14 cellular contexts compared by ENCODE assay signal in the genomic region with DNA sequence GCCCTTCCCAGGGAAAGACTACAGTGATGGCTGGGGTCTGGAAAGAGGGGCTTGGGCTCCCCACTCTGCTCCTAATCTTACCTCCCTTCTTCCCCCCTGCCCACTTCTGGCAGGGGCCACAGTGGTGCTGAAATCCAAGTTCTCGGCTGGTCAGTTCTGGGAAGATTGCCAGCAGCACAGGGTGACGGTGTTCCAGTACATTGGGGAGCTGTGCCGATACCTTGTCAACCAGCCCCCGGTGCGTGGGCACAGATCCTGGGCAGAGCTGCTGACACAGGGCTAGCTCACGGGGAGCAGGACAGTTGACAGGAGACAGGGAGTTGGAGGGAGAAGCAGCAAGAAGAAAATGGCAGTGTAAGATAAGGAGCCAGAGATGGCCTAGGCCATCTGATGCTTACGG. TPM values are rescaled to one million over a fixed set of nuclear protein-coding genes. Genes with fewer than 3 reads are reported as not detected.
DNase-seq lines count a peak whose midpoint lies in the region; ATAC-seq, FAIRE-seq and TF ChIP-seq lines count a peak whose summit lies in the region.
"Had no signal": no experiment of that assay in that cellular context is flagged by ENCODE, and none has a peak within 500 bp of the region (broad histone marks: within the 10 kb centered on the region; RNA-seq: fewer than 3 reads in every experiment).

No MANE protein-coding gene starts in this region.

- H3K9me3 ChIP-seq in BLaER1 treated with 17β-estradiol and CSF1 and Interleukin-3, amounts not matched to agents 10 nM and 100 nM (replicated peaks in 1 of 11) = no peaks in the 10 kb centered on the region
- H3K9me3 ChIP-seq in pancreas = no peaks in the 10 kb centered on the region

- H3K9me3 Mint-ChIP-seq in WTC11 = no peaks in the 10 kb centered on the region
- H3K9me3 Mint-ChIP-seq: HFFc6 had no signal

- peaks cover 0 to 33% (median 7%) of the 10 kb centered on the region in 11 experiments; a peak in 9 of 22 replicates for H4K20me1 ChIP-seq in BLaER1 treated with 17β-estradiol and CSF1 and Interleukin-3, amounts not matched to agents 10 nM and 100 nM

- DNase-seq in WTC11 (ENCODE audit: low spot score) (no peak), epithelial cell of proximal tubule (ENCODE audit: low read depth) (no peak), pancreas (peak in 5 of 6 donors; percentile 13 to 81 (median 61)), DMS153 treated with DMSO at 0.1 percent for 48 hours (lab: John Stamatoyannopoulos, UW; ENCODE audit: unreplicated experiment) (no peak), MV-4-11 (lab: John Stamatoyannopoulos, UW) (no peak), H7 (no peak)
- DNase-seq: HFFc6, left colon, NCI-H1694, NCI-H526, occipital lobe, SHP77 had no signal

- H3K27me3 Mint-ChIP-seq in WTC11 (ENCODE audit: low read depth) = no peaks in the 10 kb centered on the region

- intact Hi-C loops in pancreas (cut with DNase I) = no loop called here

- no peak overlapping the region for H3K4me3 Mint-ChIP-seq in WTC11

- peaks cover 5 to 50% (median 35%) of the 10 kb centered on the region in 11 experiments for H3K36me3 ChIP-seq in BLaER1 treated with 17β-estradiol and CSF1 and Interleukin-3, amounts not matched to agents 10 nM and 100 nM
- peaks cover 0 to 4% (median 0%) of the 10 kb centered on the region in 3 donors for H3K36me3 ChIP-seq in pancreas
- H3K36me3 ChIP-seq in H7 (replicated peaks; ENCODE audit: control insufficient read depth, insufficient read depth, low read length) = peaks cover 6% of the 10 kb centered on the region

- H3K4me1 Mint-ChIP-seq in WTC11 = peaks cover 30% of the 10 kb centered on the region

- no peak for FAIRE-seq in pancreas (lab: Jason Lieb, UNC)

- TF ChIP-seq CTCF in WTC11 (IDR thresholded peaks at IDR 0.05) (no peak), epithelial cell of proximal tubule (conservative IDR thresholded peaks at IDR 0.05; ENCODE audit: low read depth, low read length) (no peak), pancreas (IDR thresholded peaks at IDR 0.05) (no peak)

- H3K4me1 ChIP-seq in BLaER1 treated with 17β-estradiol and CSF1 and Interleukin-3, amounts not matched to agents 10 nM and 100 nM = peaks cover 59 to 87% (median 73%) of the 10 kb centered on the region in 10 experiments
- H3K4me1 ChIP-seq in pancreas = peaks cover 17 to 51% (median 20%) of the 10 kb centered on the region in 3 donors

- H3K27me3 ChIP-seq in BLaER1 treated with 17β-estradiol and CSF1 and Interleukin-3, amounts not matched to agents 10 nM and 100 nM = no peaks in the 10 kb centered on the region
- H3K27me3 ChIP-seq in pancreas (no peaks in the 10 kb centered on the region), H7 (ENCODE audit: control insufficient read depth, insufficient read depth, low read length) (no peaks in the 10 kb centered on the region; the same call in 1 of the 2 replicates)

- peak overlapping the region in 10 of 11 experiments; percentile 4 to 100 (median 90); a peak in 12 of 22 replicates for H3K27ac ChIP-seq in BLaER1 treated with 17β-estradiol and CSF1 and Interleukin-3, amounts not matched to agents 10 nM and 100 nM
- no peak overlapping the region for H3K27ac ChIP-seq in pancreas

- CTCF ChIA-PET in WTC11 (lab: Charles Lee) = interaction anchor here (2.8 kb wide), 1 partner anchor 98 kb away, joined by 26 read pairs; a partner anchor contains a TSS

- ATAC-seq in WTC11 = no peak
- no peak for ATAC-seq in pancreas
- no peak for ATAC-seq in HG03342 (IDR thresholded peaks at IDR 0.05; ENCODE audit: unreplicated experiment)
- ATAC-seq: left colon had no signal

- peak overlapping the region; percentile 76; the same call in 1 of the 2 replicates for H3K27ac Mint-ChIP-seq in WTC11
- H3K27ac Mint-ChIP-seq: HFFc6 had no signal

- peak overlapping the region; percentile 94 to 100 (median 99) for H3K4me2 ChIP-seq in BLaER1 treated with 17β-estradiol and CSF1 and Interleukin-3, amounts not matched to agents 10 nM and 100 nM

- H3K36me3 Mint-ChIP-seq in WTC11 = peaks cover 12% of the 10 kb centered on the region

- 18 to 20% methylated on average over 7 of the region's 7 CpGs for WGBS in pancreas, 2 donors

- peak overlapping the region in 10 of 11 experiments; percentile 78 to 96 (median 88); a peak in 19 of 22 replicates for H3K9ac ChIP-seq in BLaER1 treated with 17β-estradiol and CSF1 and Interleukin-3, amounts not matched to agents 10 nM and 100 nM

- peak overlapping the region in 8 of 10 experiments; percentile 71 to 96 (median 88); a peak in 14 of 20 replicates for H3K4me3 ChIP-seq in BLaER1 treated with 17β-estradiol and CSF1 and Interleukin-3, amounts not matched to agents 10 nM and 100 nM
- H3K4me3 ChIP-seq in epithelial cell of proximal tubule (ENCODE audit: low read depth, low read length) (peak overlapping the region; percentile 4), pancreas (no peak overlapping the region), H7 (ENCODE audit: insufficient read depth, low read depth, low read length) (no peak overlapping the region)

- POLR2A ChIA-PET in WTC11 (lab: Charles Lee) = no interaction called here

TF ChIP-seq in WTC11, 78 proteins besides CTCF, POLR2A, EP300 and RAD21 (continues in another document):
- TF ChIP-seq, protein P1, sequence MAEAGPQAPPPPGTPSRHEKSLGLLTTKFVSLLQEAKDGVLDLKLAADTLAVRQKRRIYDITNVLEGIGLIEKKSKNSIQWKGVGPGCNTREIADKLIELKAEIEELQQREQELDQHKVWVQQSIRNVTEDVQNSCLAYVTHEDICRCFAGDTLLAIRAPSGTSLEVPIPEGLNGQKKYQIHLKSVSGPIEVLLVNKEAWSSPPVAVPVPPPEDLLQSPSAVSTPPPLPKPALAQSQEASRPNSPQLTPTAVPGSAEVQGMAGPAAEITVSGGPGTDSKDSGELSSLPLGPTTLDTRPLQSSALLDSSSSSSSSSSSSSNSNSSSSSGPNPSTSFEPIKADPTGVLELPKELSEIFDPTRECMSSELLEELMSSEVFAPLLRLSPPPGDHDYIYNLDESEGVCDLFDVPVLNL (CRISPR knock-in tag; IDR thresholded peaks at IDR 0.05; ENCODE audit: borderline replicate concordance, low read depth) = no peak
- TF ChIP-seq NR1H2 (CRISPR knock-in tag; IDR thresholded peaks at IDR 0.05) (no peak), ZNF121 (CRISPR knock-in tag; IDR thresholded peaks at IDR 0.05) (no peak), ATF1 (CRISPR knock-in tag; IDR thresholded peaks at IDR 0.05) (no peak), IRF2 (CRISPR knock-in tag; IDR thresholded peaks at IDR 0.05; ENCODE audit: borderline replicate concordance, low read depth) (no peak)
- TF ChIP-seq, protein P2, sequence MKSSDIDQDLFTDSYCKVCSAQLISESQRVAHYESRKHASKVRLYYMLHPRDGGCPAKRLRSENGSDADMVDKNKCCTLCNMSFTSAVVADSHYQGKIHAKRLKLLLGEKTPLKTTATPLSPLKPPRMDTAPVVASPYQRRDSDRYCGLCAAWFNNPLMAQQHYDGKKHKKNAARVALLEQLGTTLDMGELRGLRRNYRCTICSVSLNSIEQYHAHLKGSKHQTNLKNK (CRISPR knock-in tag; IDR thresholded peaks at IDR 0.05) = no peak
- TF ChIP-seq, protein P3, sequence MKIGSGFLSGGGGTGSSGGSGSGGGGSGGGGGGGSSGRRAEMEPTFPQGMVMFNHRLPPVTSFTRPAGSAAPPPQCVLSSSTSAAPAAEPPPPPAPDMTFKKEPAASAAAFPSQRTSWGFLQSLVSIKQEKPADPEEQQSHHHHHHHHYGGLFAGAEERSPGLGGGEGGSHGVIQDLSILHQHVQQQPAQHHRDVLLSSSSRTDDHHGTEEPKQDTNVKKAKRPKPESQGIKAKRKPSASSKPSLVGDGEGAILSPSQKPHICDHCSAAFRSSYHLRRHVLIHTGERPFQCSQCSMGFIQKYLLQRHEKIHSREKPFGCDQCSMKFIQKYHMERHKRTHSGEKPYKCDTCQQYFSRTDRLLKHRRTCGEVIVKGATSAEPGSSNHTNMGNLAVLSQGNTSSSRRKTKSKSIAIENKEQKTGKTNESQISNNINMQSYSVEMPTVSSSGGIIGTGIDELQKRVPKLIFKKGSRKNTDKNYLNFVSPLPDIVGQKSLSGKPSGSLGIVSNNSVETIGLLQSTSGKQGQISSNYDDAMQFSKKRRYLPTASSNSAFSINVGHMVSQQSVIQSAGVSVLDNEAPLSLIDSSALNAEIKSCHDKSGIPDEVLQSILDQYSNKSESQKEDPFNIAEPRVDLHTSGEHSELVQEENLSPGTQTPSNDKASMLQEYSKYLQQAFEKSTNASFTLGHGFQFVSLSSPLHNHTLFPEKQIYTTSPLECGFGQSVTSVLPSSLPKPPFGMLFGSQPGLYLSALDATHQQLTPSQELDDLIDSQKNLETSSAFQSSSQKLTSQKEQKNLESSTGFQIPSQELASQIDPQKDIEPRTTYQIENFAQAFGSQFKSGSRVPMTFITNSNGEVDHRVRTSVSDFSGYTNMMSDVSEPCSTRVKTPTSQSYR (CRISPR knock-in tag; IDR thresholded peaks at IDR 0.05) = no peak
- TF ChIP-seq, protein P4, sequence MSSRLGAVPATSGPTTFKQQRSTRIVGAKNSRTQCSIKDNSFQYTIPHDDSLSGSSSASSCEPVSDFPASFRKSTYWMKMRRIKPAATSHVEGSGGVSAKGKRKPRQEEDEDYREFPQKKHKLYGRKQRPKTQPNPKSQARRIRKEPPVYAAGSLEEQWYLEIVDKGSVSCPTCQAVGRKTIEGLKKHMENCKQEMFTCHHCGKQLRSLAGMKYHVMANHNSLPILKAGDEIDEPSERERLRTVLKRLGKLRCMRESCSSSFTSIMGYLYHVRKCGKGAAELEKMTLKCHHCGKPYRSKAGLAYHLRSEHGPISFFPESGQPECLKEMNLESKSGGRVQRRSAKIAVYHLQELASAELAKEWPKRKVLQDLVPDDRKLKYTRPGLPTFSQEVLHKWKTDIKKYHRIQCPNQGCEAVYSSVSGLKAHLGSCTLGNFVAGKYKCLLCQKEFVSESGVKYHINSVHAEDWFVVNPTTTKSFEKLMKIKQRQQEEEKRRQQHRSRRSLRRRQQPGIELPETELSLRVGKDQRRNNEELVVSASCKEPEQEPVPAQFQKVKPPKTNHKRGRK (CRISPR knock-in tag; IDR thresholded peaks at IDR 0.05; ENCODE audit: borderline replicate concordance) = no peak
- TF ChIP-seq, protein P5, sequence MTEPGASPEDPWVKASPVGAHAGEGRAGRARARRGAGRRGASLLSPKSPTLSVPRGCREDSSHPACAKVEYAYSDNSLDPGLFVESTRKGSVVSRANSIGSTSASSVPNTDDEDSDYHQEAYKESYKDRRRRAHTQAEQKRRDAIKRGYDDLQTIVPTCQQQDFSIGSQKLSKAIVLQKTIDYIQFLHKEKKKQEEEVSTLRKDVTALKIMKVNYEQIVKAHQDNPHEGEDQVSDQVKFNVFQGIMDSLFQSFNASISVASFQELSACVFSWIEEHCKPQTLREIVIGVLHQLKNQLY (CRISPR knock-in tag; IDR thresholded peaks at IDR 0.05) = no peak

RNA-seq across cellular contexts. Expression of a gene that starts 2.4 kb away (rescaled TPM):
- total RNA-seq in WTC11 (2021) (36.3 to 38.9 TPM (median 36.9 TPM) in 3 replicates), epithelial cell of proximal tubule (5.1 and 6.5 TPM in 2 replicates), pancreas (10 to 100 TPM in 3 of 6 donors, 1 to 10 TPM in 3; 9.0 to 23.6 (median 10.8) TPM)
- 10 to 100 TPM; 46.9 to 64.0 TPM for polyA plus RNA-seq in pancreas
- 44.7 and 48.9 TPM in 2 replicates for total RNA-seq in H7 (2014; rRNA removed; shearing (Covaris generic))

RNA-seq across cellular contexts. Expression of a gene that starts 49.8 kb away (rescaled TPM):
- total RNA-seq in WTC11 (2021) (66.8 to 71.3 TPM (median 70.5 TPM) in 3 replicates), epithelial cell of proximal tubule (23.2 and 30.3 TPM in 2 replicates), pancreas (10 to 100 TPM; 13.5 to 41.4 (median 18.8) TPM)
- 10 to 100 TPM; 45.1 to 56.2 TPM for polyA plus RNA-seq in pancreas
- total RNA-seq in H7 (2014; rRNA removed; shearing (Covaris generic)) = 58.3 and 66.6 TPM in 2 replicates

Comparison
In these comparisons a context has a peak if more than half of its experiments do, and no peak if none do; other contexts are left out.
1. H3K27ac ChIP-seq: peak in BLaER1 treated with 17β-estradiol and CSF1 and Interleukin-3, amounts not matched to agents 10 nM and 100 nM (10 of 11); none in pancreas (0 of 4).
2. H3K4me3 ChIP-seq: peak in BLaER1 treated with 17β-estradiol and CSF1 and Interleukin-3, amounts not matched to agents 10 nM and 100 nM (8 of 10) and epithelial cell of proximal tubule (single experiment); none in pancreas (0 of 4) and H7 (single experiment).
3. DNase-seq: peak in pancreas (5 of 6); none in WTC11 (single experiment), epithelial cell of proximal tubule (single experiment), DMS153 treated with DMSO at 0.1 percent for 48 hours (single experiment), MV-4-11 (single experiment) and H7 (single experiment).